17 cellular contexts compared by ENCODE assay signal in the genomic region with DNA sequence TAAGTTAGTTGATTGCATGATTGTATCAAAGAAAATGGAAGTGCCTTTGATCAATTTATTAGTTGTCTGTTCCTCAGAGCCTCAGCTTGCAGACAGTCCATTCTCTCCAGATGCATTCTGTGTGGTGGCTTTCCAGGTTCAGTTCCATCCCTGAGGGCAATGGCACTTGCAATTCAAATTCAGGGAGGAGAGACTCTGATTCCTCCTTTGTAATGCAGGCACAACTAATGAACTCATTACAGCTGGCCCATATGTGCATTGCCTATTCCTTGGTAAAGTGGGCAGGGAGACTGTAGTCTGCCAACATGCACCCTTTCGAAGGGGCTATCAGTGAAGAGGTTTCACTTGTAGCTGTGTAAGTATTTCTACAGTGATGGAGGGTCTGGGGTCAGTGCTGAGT.
DNase-seq lines count a peak whose midpoint lies in the region; TF ChIP-seq lines count a peak whose summit lies in the region.
"Had no signal": no experiment of that assay in that cellular context is flagged by ENCODE, and none has a peak within 500 bp of the region (broad histone marks: within the 10 kb centered on the region; RNA-seq: fewer than 3 reads in every experiment).

No MANE protein-coding gene starts in this region.

- H3K36me3 ChIP-seq in iPS-20b (ENCODE audit: insufficient read depth, low read depth, low read length) = no peaks in the 10 kb centered on the region
- H3K36me3 ChIP-seq in H7 (replicated peaks; ENCODE audit: control insufficient read depth, insufficient read depth, low read length) = no peaks in the 10 kb centered on the region
- no peaks in the 10 kb centered on the region for H3K36me3 ChIP-seq in suprapubic skin
- no peaks in the 10 kb centered on the region for H3K36me3 ChIP-seq in CD4-positive, alpha-beta memory T cell (ENCODE audit: insufficient read depth, low read length)
- H3K36me3 ChIP-seq: BLaER1 had no signal

- WGBS in suprapubic skin = 83% methylated on average over 1 of the region's 1 CpG

- DNase-seq in NCI-H2171 treated with DMSO at 0.1 percent for 48 hours (lab: John Stamatoyannopoulos, UW) (peak; percentile 19), NCI-H2171 (lab: John Stamatoyannopoulos, UW) (no peak), ELF-1 (ENCODE audit: low read depth, low spot score) (peak; percentile 71), NCI-H69 (lab: John Stamatoyannopoulos, UW) (peak; percentile 86), H7 (no peak), suprapubic skin (ENCODE audit: low spot score in 2 of 2) (no peak)
- no peak for DNase-seq in CD4-positive, alpha-beta memory T cell
- DNase-seq: AML-193, DMS79, GM23248, HCEC 1CT, HFFc6, IMR-90, KBM-7 had no signal

- intact Hi-C loops in CD4-positive, alpha-beta memory T cell (cut with micrococcal nuclease) = no loop called here

- H3K9ac ChIP-seq in iPS-20b (ENCODE audit: low read depth, low read length) = no peak overlapping the region
- H3K9ac ChIP-seq: BLaER1, GM23248 had no signal

- peaks cover 0 to 1% of the 10 kb centered on the region in 2 donors for H3K27me3 Mint-ChIP-seq in CD4-positive, alpha-beta memory T cell

- no peaks in the 10 kb centered on the region for H3K9me3 ChIP-seq in iPS-20b (ENCODE audit: insufficient read depth, low read depth, low read length)
- no peaks in the 10 kb centered on the region for H3K9me3 ChIP-seq in suprapubic skin
- H3K9me3 ChIP-seq in CD4-positive, alpha-beta memory T cell (ENCODE audit: control insufficient read depth in 1 of 2, low read length in 2 of 2) = no peaks in the 10 kb centered on the region
- H3K9me3 ChIP-seq: BLaER1 had no signal

- H3K27me3 ChIP-seq in iPS-20b (ENCODE audit: insufficient read depth, low read length) = no peaks in the 10 kb centered on the region
- H3K27me3 ChIP-seq in H7 (ENCODE audit: control insufficient read depth, insufficient read depth, low read length) = no peaks in the 10 kb centered on the region
- no peaks in the 10 kb centered on the region for H3K27me3 ChIP-seq in suprapubic skin
- H3K27me3 ChIP-seq in CD4-positive, alpha-beta memory T cell (ENCODE audit: insufficient read depth, low read length) = no peaks in the 10 kb centered on the region
- H3K27me3 ChIP-seq: BLaER1 had no signal

- H3K4me3 ChIP-seq in iPS-20b (ENCODE audit: low read length) (peak overlapping the region; percentile 2; the same call in 1 of the 2 replicates), H7 (ENCODE audit: insufficient read depth, low read depth, low read length) (no peak overlapping the region), suprapubic skin (no peak overlapping the region)
- H3K4me3 ChIP-seq in CD4-positive, alpha-beta memory T cell (ENCODE audit: low read length in 2 of 2) = no peak overlapping the region
- H3K4me3 ChIP-seq: BLaER1, GM23248 had no signal

- no peak for TF ChIP-seq EP300 in suprapubic skin (IDR thresholded peaks at IDR 0.05)

- TF ChIP-seq CTCF in suprapubic skin (IDR thresholded peaks at IDR 0.05) = no peak

- H3K36me3 Mint-ChIP-seq in CD4-positive, alpha-beta memory T cell = no peaks in the 10 kb centered on the region

- no peak for TF ChIP-seq POLR2A in suprapubic skin (IDR thresholded peaks at IDR 0.05)

- POLR2A ChIA-PET in CD4-positive, alpha-beta memory T cell (lab: Charles Lee; ENCODE audit: partially characterized antibody) = no interaction called here

- H3K4me1 ChIP-seq in iPS-20b (ENCODE audit: insufficient read depth, low read length) = peaks cover 16% of the 10 kb centered on the region; the same call in 1 of the 2 replicates
- H3K4me1 ChIP-seq in suprapubic skin = no peaks in the 10 kb centered on the region
- H3K4me1 ChIP-seq in CD4-positive, alpha-beta memory T cell (ENCODE audit: insufficient read depth, low read length) = no peaks in the 10 kb centered on the region
- H3K4me1 ChIP-seq: BLaER1 had no signal

- peaks cover 0 to 4% (median 0%) of the 10 kb centered on the region in 8 donors for H3K9me3 Mint-ChIP-seq in CD4-positive, alpha-beta memory T cell
- H3K9me3 Mint-ChIP-seq: HFFc6 had no signal

- H3K4me3 Mint-ChIP-seq in CD4-positive, alpha-beta memory T cell = no peak overlapping the region
- H3K4me3 Mint-ChIP-seq: HFFc6 had no signal

- H3K27ac ChIP-seq in iPS-20b (ENCODE audit: low read length) (no peak overlapping the region), suprapubic skin (no peak overlapping the region)
- no peak overlapping the region for H3K27ac ChIP-seq in CD4-positive, alpha-beta memory T cell (ENCODE audit: low read depth, low read length)
- H3K27ac ChIP-seq: 22Rv1, BLaER1, GM23248 had no signal

- no peak overlapping the region for H3K27ac Mint-ChIP-seq in CD4-positive, alpha-beta memory T cell
- H3K27ac Mint-ChIP-seq: HFFc6 had no signal

- CTCF ChIA-PET in CD4-positive, alpha-beta memory T cell (lab: Charles Lee; ENCODE audit: partially characterized antibody) = no interaction called here

- H3K4me1 Mint-ChIP-seq in CD4-positive, alpha-beta memory T cell = no peaks in the 10 kb centered on the region

Comparison
In these comparisons a context has a peak if more than half of its experiments do, and no peak if none do; other contexts are left out.
1. DNase-seq: peak in NCI-H2171 treated with DMSO at 0.1 percent for 48 hours (single experiment), ELF-1 (single experiment) and NCI-H69 (single experiment); none in NCI-H2171 (single experiment), H7 (single experiment), suprapubic skin (0 of 2) and CD4-positive, alpha-beta memory T cell (0 of 5).